3 cellular contexts compared by ENCODE assay signal in genomic region chr13:37886879-37887278, GRCh38.
TF ChIP-seq lines count a peak whose summit lies in the region.

No MANE protein-coding gene starts in this region.

TF ChIP-seq in K562, 482 proteins besides CTCF, POLR2A, EP300 and RAD21:
- TF ChIP-seq ZNF75A (CRISPR knock-in tag; IDR thresholded peaks at IDR 0.05) (peak; percentile 33; the same call in 1 of the 2 replicates), CEBPG (CRISPR knock-in tag; IDR thresholded peaks at IDR 0.05) (peak; percentile 74), CEBPG (tag; conservative IDR thresholded peaks at IDR 0.05 in 1 of 2, IDR thresholded peaks at IDR 0.05 in 1 of 2) (peak in 1 of 2 experiments; percentile 42; a peak in 1 of 4 replicates), ATF4 (CRISPR knock-in tag; IDR thresholded peaks at IDR 0.05) (no peak), SPI1 (IDR thresholded peaks at IDR 0.05; ENCODE audit: borderline replicate concordance, low read depth, low read length) (peak; percentile 48; the same call in 1 of the 2 replicates), GABPA (tag; conservative IDR thresholded peaks at IDR 0.05; ENCODE audit: low read depth) (0 out of 2 replicates have a peak, but pooled peaks have one; percentile 23), MYNN (IDR thresholded peaks at IDR 0.05) (no peak), MYNN (CRISPR knock-in tag; IDR thresholded peaks at IDR 0.05) (no peak)
- TF ChIP-seq, protein P1, sequence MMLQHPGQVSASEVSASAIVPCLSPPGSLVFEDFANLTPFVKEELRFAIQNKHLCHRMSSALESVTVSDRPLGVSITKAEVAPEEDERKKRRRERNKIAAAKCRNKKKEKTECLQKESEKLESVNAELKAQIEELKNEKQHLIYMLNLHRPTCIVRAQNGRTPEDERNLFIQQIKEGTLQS (IDR thresholded peaks at IDR 0.05), result peak; percentile 15; the same call in 1 of the 2 replicates
- TF ChIP-seq, protein P1 (CRISPR knock-in tag; conservative IDR thresholded peaks at IDR 0.05), result no peak
TF ChIP-seq in K562: peak in this region for 5.

TF ChIP-seq in endothelial cell of umbilical vein, 7 proteins besides CTCF, POLR2A, EP300 and RAD21:
- no peak for TF ChIP-seq GATA2 (IDR thresholded peaks at IDR 0.05; ENCODE audit: insufficient read depth, insufficient read length, low read depth, low read length)
- no peak for TF ChIP-seq MYC (IDR thresholded peaks at IDR 0.05; ENCODE audit: low read depth, low read length)
- no peak for TF ChIP-seq MAX (IDR thresholded peaks at IDR 0.05; ENCODE audit: insufficient read depth, insufficient read length)
- TF ChIP-seq POLR2AphosphoS5 (IDR thresholded peaks at IDR 0.05; ENCODE audit: insufficient read depth, low read depth, low read length), result no peak
- TF ChIP-seq FOS (IDR thresholded peaks at IDR 0.05; ENCODE audit: borderline replicate concordance, insufficient read depth, low read length), result no peak
- no peak for TF ChIP-seq EZH2 (IDR thresholded peaks at IDR 0.05; ENCODE audit: borderline replicate concordance, low read depth, low read length, severe bottlenecking)
- no peak for TF ChIP-seq JUN (IDR thresholded peaks at IDR 0.05; ENCODE audit: borderline replicate concordance, insufficient read depth, insufficient read length, low read depth)

TF ChIP-seq in WTC11, 78 proteins besides CTCF, POLR2A, EP300 and RAD21:
- TF ChIP-seq E2F1 (CRISPR knock-in tag; IDR thresholded peaks at IDR 0.05), result no peak
- TF ChIP-seq TCF7 (CRISPR knock-in tag; IDR thresholded peaks at IDR 0.05; ENCODE audit: low read depth), result no peak
- no peak for TF ChIP-seq ZNF423 (CRISPR knock-in tag; IDR thresholded peaks at IDR 0.05)
